In genomic region chr15:20755665-20756398, GRCh38 we compare ENCODE assay signal across 7 cellular contexts.
DNase-seq lines count a peak whose midpoint lies in the region; ATAC-seq and TF ChIP-seq lines count a peak whose summit lies in the region.
"Not testable (repeated sequence)": the region's sequence is repeated elsewhere in the genome, so short reads cannot be mapped to it uniquely, and the experiment has no call there.

No MANE protein-coding gene starts in this region.

- not testable (repeated sequence) for H3K4me3 ChIP-seq in MG63, psoas muscle

- 70% methylated on average over 13 of the region's 65 CpGs; no CpG with 5 or more reads in 2 of the 3 donors for WGBS in psoas muscle, 3 donors

- H3K27me3 ChIP-seq in MG63; psoas muscle (ENCODE audit: insufficient read depth in 3 of 3, low read length in 2 of 3): not testable (repeated sequence)

- DNase-seq in MG63 (peak; percentile 7), psoas muscle (peak in 1 of 2 donors; percentile 44)
- peak; percentile 80 for DNase-seq in activated CD4-positive, alpha-beta T cell treated with anti-CD3 and anti-CD28 coated beads for 48 hours
- DNase-seq in activated T-cell treated with anti-CD3 and anti-CD28 coated beads, Interleukin-2, amount 50 U/mL, for 4 hours, result peak; percentile 7
- not testable (repeated sequence) for DNase-seq in left lobe of liver (ENCODE audit: low spot score)
- peak; percentile 22 for DNase-seq in stimulated activated CD8-positive, alpha-beta memory T cell treated with anti-CD3 and anti-CD28 coated beads, Interleukin-15, amount 100 ng/mL, for 1 hour (ENCODE audit: low read depth)

- H3K4me1 ChIP-seq in psoas muscle, result not testable (repeated sequence)

- H3K27ac Mint-ChIP-seq in dendritic cell treated with granulocyte-macrophage colony-stimulating factor and Interleukin-4, amounts not matched to agents 40 ng/mL and 50 ng/mL, for 4 days, result not testable (repeated sequence)

- intact Hi-C loops in dendritic cell treated with granulocyte-macrophage colony-stimulating factor and Interleukin-4, amounts not matched to agents 40 ng/mL and 50 ng/mL, for 4 days (cut with micrococcal nuclease); psoas muscle (cut with DNase I): not testable (repeated sequence)

- H3K9me3 ChIP-seq in MG63, psoas muscle: not testable (repeated sequence)

- not testable (repeated sequence) for H3K27ac ChIP-seq in psoas muscle

- ATAC-seq in activated T-cell treated with anti-CD3 and anti-CD28 coated beads, Interleukin-2, amount 50 U/mL, for 4 hours, result peak; percentile 78 to 89
- ATAC-seq in left lobe of liver (peak; percentile 92), psoas muscle (peak; percentile 54 to 78 (median 66))

- not testable (repeated sequence) for H3K9me3 Mint-ChIP-seq in activated T-cell treated with anti-CD3 and anti-CD28 coated beads, Interleukin-2, amount 50 U/mL, for 4 hours; dendritic cell treated with granulocyte-macrophage colony-stimulating factor and Interleukin-4, amounts not matched to agents 40 ng/mL and 50 ng/mL, for 4 days

- H3K36me3 Mint-ChIP-seq in activated T-cell treated with anti-CD3 and anti-CD28 coated beads, Interleukin-2, amount 50 U/mL, for 4 hours (ENCODE audit: insufficient read depth); dendritic cell treated with granulocyte-macrophage colony-stimulating factor and Interleukin-4, amounts not matched to agents 40 ng/mL and 50 ng/mL, for 4 days (ENCODE audit: low read depth): not testable (repeated sequence)

- TF ChIP-seq CTCF in psoas muscle (IDR thresholded peaks at IDR 0.05), result not testable (repeated sequence)

- H3K4me3 Mint-ChIP-seq in activated T-cell treated with anti-CD3 and anti-CD28 coated beads, Interleukin-2, amount 50 U/mL, for 4 hours, result not testable (repeated sequence)
- peak overlapping the region; percentile 65 for H3K4me3 Mint-ChIP-seq in dendritic cell treated with granulocyte-macrophage colony-stimulating factor and Interleukin-4, amounts not matched to agents 40 ng/mL and 50 ng/mL, for 4 days

- not testable (repeated sequence) for H3K27me3 Mint-ChIP-seq in activated T-cell treated with anti-CD3 and anti-CD28 coated beads, Interleukin-2, amount 50 U/mL, for 4 hours (ENCODE audit: low read depth); dendritic cell treated with granulocyte-macrophage colony-stimulating factor and Interleukin-4, amounts not matched to agents 40 ng/mL and 50 ng/mL, for 4 days

- H3K36me3 ChIP-seq in MG63; psoas muscle (ENCODE audit: insufficient read depth in 1 of 2, low read depth in 1 of 2): not testable (repeated sequence)

- H3K4me1 Mint-ChIP-seq in activated T-cell treated with anti-CD3 and anti-CD28 coated beads, Interleukin-2, amount 50 U/mL, for 4 hours (ENCODE audit: low read depth); dendritic cell treated with granulocyte-macrophage colony-stimulating factor and Interleukin-4, amounts not matched to agents 40 ng/mL and 50 ng/mL, for 4 days (ENCODE audit: low read depth): not testable (repeated sequence)
